In genomic region chr14:51805541-51805940, GRCh38 we compare ENCODE assay signal across 19 cellular contexts. TPM values are rescaled to one million over a fixed set of nuclear protein-coding genes. Genes with fewer than 3 reads are reported as not detected.
A peak's percentile ranks its signal among the peaks of the same experiment; 100 is the strongest.
DNase-seq lines count a peak whose midpoint lies in the region; ATAC-seq and TF ChIP-seq lines count a peak whose summit lies in the region.
"Had no signal": no experiment of that assay in that cellular context is flagged by ENCODE, and none has a peak within 500 bp of the region (broad histone marks: within the 10 kb centered on the region; RNA-seq: fewer than 3 reads in every experiment).

No MANE protein-coding gene starts in this region.

- no peaks in the 10 kb centered on the region for H3K27me3 ChIP-seq in HCT116 (ENCODE audit: insufficient read depth, low read length)
- H3K27me3 ChIP-seq in WERI-Rb-1 (ENCODE audit: insufficient read depth, low read depth, severe bottlenecking), result no peaks in the 10 kb centered on the region
- H3K27me3 ChIP-seq in esophagus muscularis mucosa, result no peaks in the 10 kb centered on the region
- H3K27me3 ChIP-seq: SJCRH30 had no signal

- H3K9me2 ChIP-seq in HCT116 (ENCODE audit: insufficient read depth), result no peaks in the 10 kb centered on the region

- H3K4me1 Mint-ChIP-seq in glutamatergic neuron (ENCODE audit: low read depth, unreplicated experiment), result peaks cover 2% of the 10 kb centered on the region

- peaks cover 2% of the 10 kb centered on the region for H3K27me3 Mint-ChIP-seq in glutamatergic neuron (ENCODE audit: unreplicated experiment)

- H3K4me3 ChIP-seq in HCT116 (replicated peaks in 1 of 2; ENCODE audit: low read depth in 1 of 2, low read length in 2 of 2), result no peak overlapping the region
- H3K4me3 ChIP-seq in WERI-Rb-1 (ENCODE audit: low read depth, low read length), result no peak overlapping the region
- no peak overlapping the region for H3K4me3 ChIP-seq in esophagus muscularis mucosa
- H3K4me3 ChIP-seq: SJCRH30 had no signal

- TF ChIP-seq POLR2A in HCT116 (IDR thresholded peaks at IDR 0.05; ENCODE audit: borderline replicate concordance, extremely low read depth, insufficient read depth, insufficient read length) (no peak), esophagus muscularis mucosa (IDR thresholded peaks at IDR 0.05; ENCODE audit: low read depth) (no peak)

- H3K9me3 ChIP-seq in HCT116 (ENCODE audit: control insufficient read depth in 1 of 2, insufficient read depth in 1 of 2, low read depth in 1 of 2, low read length in 2 of 2) (peaks cover 0 to 9% of the 10 kb centered on the region in 2 experiments; a peak in 1 of 4 replicates), WERI-Rb-1 (ENCODE audit: severe bottlenecking) (peaks cover 3% of the 10 kb centered on the region), esophagus muscularis mucosa (peaks cover 0 to 4% (median 1%) of the 10 kb centered on the region in 4 donors)
- H3K9me3 ChIP-seq: SJCRH30 had no signal

- H3K4me1 ChIP-seq in HCT116 (ENCODE audit: control insufficient read depth in 1 of 2, insufficient read depth in 2 of 2, low read length in 2 of 2) (no peaks in the 10 kb centered on the region), esophagus muscularis mucosa (peaks cover 0 to 17% (median 14%) of the 10 kb centered on the region in 4 donors)
- H3K4me1 ChIP-seq: SJCRH30 had no signal

- no TSS peak for BruUV-seq in HCT116 (replicated peaks; lab: Mats Ljungman, UMichigan)

- CTCF ChIA-PET in HCT116 (lab: Charles Lee), result no interaction called here

- 88% methylated on average over 2 of the region's 2 CpGs for WGBS in esophagus muscularis mucosa

- H2AFZ ChIP-seq in HCT116 (ENCODE audit: low read depth, low read length, poor library complexity, severe bottlenecking), result no peak overlapping the region

- H3K9me3 Mint-ChIP-seq in glutamatergic neuron (ENCODE audit: unreplicated experiment), result peaks cover 6% of the 10 kb centered on the region

- no peak overlapping the region for H3K4me3 Mint-ChIP-seq in glutamatergic neuron (ENCODE audit: unreplicated experiment)

- peak; percentile 91 for ATAC-seq in HCT116

- H4K20me1 ChIP-seq in HCT116 (ENCODE audit: insufficient read depth), result no peaks in the 10 kb centered on the region

- peak; percentile 31; the same call in 1 of the 2 replicates for TF ChIP-seq RAD21 in HCT116 (IDR thresholded peaks at IDR 0.05; ENCODE audit: low read depth)

- no peak overlapping the region for H3K27ac Mint-ChIP-seq in glutamatergic neuron (ENCODE audit: unreplicated experiment)

- H3K79me2 ChIP-seq in HCT116 (ENCODE audit: insufficient read depth, low read length), result no peaks in the 10 kb centered on the region

- TF ChIP-seq CTCF in HCT116 (IDR thresholded peaks at IDR 0.05 in 2 of 3, conservative IDR thresholded peaks at IDR 0.05 in 1 of 3; ENCODE audit: borderline replicate concordance in 1 of 3, insufficient read depth in 1 of 3, low read depth in 2 of 3, low read length in 2 of 3) (peak; percentile 3 to 60 (median 55); a peak in 4 of 6 replicates), WERI-Rb-1 (IDR thresholded peaks at IDR 0.05; ENCODE audit: low read depth, low read length) (peak; percentile 52; the same call in 1 of the 2 replicates), glutamatergic neuron (IDR thresholded peaks at IDR 0.05; ENCODE audit: partially characterized antibody, unreplicated experiment) (no peak), esophagus muscularis mucosa (IDR thresholded peaks at IDR 0.05) (no peak)

- intact Hi-C loops in HCT116 (cut with micrococcal nuclease), result no loop called here
- intact Hi-C loops in esophagus muscularis mucosa (cut with DNase I), result no loop called here

- H3K27ac ChIP-seq in HCT116 (ENCODE audit: low read depth, low read length) (no peak overlapping the region), WERI-Rb-1 (peak overlapping the region; percentile 39), substantia nigra (ENCODE audit: low read depth, low read length, poor library complexity, severe bottlenecking) (no peak overlapping the region), esophagus muscularis mucosa (replicated peaks in 1 of 4) (no peak overlapping the region)
- H3K27ac ChIP-seq: 22Rv1, C4-2B, RWPE1, SJCRH30 had no signal

- RAD21 ChIA-PET in HCT116 (lab: Charles Lee; ENCODE audit: low non-redundant PET in 1 of 2, low total read pairs in 2 of 2, uncharacterized antibody in 2 of 2, unreplicated experiment in 2 of 2), result no interaction called here

- DNase-seq in DMS 273 (lab: John Stamatoyannopoulos, UW; ENCODE audit: unreplicated experiment) (peak; percentile 36), DMS 273 treated with DMSO at 0.1 percent for 48 hours (lab: John Stamatoyannopoulos, UW) (no peak), HCT116 (ENCODE audit: low read depth, low spot score) (no peak), WERI-Rb-1 (peak; percentile 44), glutamatergic neuron (peak; percentile 28), superior temporal gyrus (ENCODE audit: extremely low spot score) (no peak), substantia nigra (lab: John Stamatoyannopoulos, UW) (no peak), esophagus muscularis mucosa (ENCODE audit: extremely low spot score) (no peak)
- DNase-seq: COR-L47, GDM1, KBM-7, NCI-H1092 treated with DMSO at 0.1 percent for 48 hours, NCI-H187, NCI-H2171 treated with DMSO at 0.1 percent for 48 hours, SJCRH30 had no signal

- POLR2A ChIA-PET in HCT116 (lab: Charles Lee), result no interaction called here

- H3K4me2 ChIP-seq in HCT116 (ENCODE audit: low read length), result no peak overlapping the region

- TF ChIP-seq EP300 in esophagus muscularis mucosa (IDR thresholded peaks at IDR 0.05), result no peak

- H3K9ac ChIP-seq in HCT116 (ENCODE audit: low read length), result no peak overlapping the region

- no peaks in the 10 kb centered on the region for H3K36me3 ChIP-seq in HCT116 (ENCODE audit: control insufficient read depth in 1 of 2, insufficient read depth in 2 of 2, low read length in 2 of 2)
- H3K36me3 ChIP-seq in WERI-Rb-1, result no peaks in the 10 kb centered on the region
- no peaks in the 10 kb centered on the region for H3K36me3 ChIP-seq in esophagus muscularis mucosa
- H3K36me3 ChIP-seq: SJCRH30 had no signal

- peaks cover 13% of the 10 kb centered on the region for H3K36me3 Mint-ChIP-seq in glutamatergic neuron (ENCODE audit: unreplicated experiment)

TF ChIP-seq in HCT116, 20 proteins besides CTCF, POLR2A, EP300 and RAD21 (continues in another document):
- TF ChIP-seq JUND (IDR thresholded peaks at IDR 0.05) (no peak), SIN3A (IDR thresholded peaks at IDR 0.05; ENCODE audit: low read depth) (no peak), CBX3 (IDR thresholded peaks at IDR 0.05; ENCODE audit: low read depth) (no peak), POLR2AphosphoS5 (IDR thresholded peaks at IDR 0.05; ENCODE audit: low read depth, low read length) (no peak), ZBTB33 (IDR thresholded peaks at IDR 0.05; ENCODE audit: extremely low read depth, insufficient replicate concordance, low read length) (no peak), REST (IDR thresholded peaks at IDR 0.05; ENCODE audit: low read depth) (no peak), ZNF274 (IDR thresholded peaks at IDR 0.05; ENCODE audit: low read depth, low read length) (no peak), EGR1 (IDR thresholded peaks at IDR 0.05; ENCODE audit: low read depth) (no peak), EZH2 (IDR thresholded peaks at IDR 0.05) (no peak), ELF1 (IDR thresholded peaks at IDR 0.05; ENCODE audit: borderline replicate concordance, low read depth) (no peak), EZH2phosphoT487 (IDR thresholded peaks at IDR 0.05; ENCODE audit: borderline replicate concordance) (no peak), MAX (IDR thresholded peaks at IDR 0.05) (no peak), SP1 (IDR thresholded peaks at IDR 0.05; ENCODE audit: low read depth) (no peak)

RNA-seq across cellular contexts. Expression of gene GNG2, which starts 54.9 kb away (rescaled TPM):
- 0.74 TPM for total RNA-seq in HCT116 (2021; ENCODE audit: unreplicated experiment)
- 0.05 and 0.20 TPM in 2 replicates for polyA plus RNA-seq in HCT116 (2012)
- 245 TPM for total RNA-seq in glutamatergic neuron (ENCODE audit: unreplicated experiment)
- total RNA-seq in esophagus muscularis mucosa, result 10 to 100 TPM; 15.7 to 19.9 (median 17.7) TPM
- total RNA-seq: NCI-H460 had no signal

Comparison
In these comparisons a context has a peak if more than half of its experiments do, and no peak if none do; other contexts are left out.
1. DNase-seq: peak in DMS 273 (single experiment), WERI-Rb-1 (single experiment) and glutamatergic neuron (single experiment); none in DMS 273 treated with DMSO at 0.1 percent for 48 hours (single experiment), HCT116 (single experiment), superior temporal gyrus (single experiment), substantia nigra (0 of 49) and esophagus muscularis mucosa (single experiment).
2. CTCF ChIP-seq: peak in HCT116 (3 of 3) and WERI-Rb-1 (single experiment); none in glutamatergic neuron (single experiment) and esophagus muscularis mucosa (0 of 3).
3. RNA of gene GNG2, which starts 54.9 kb away (total RNA-seq): 245 TPM in glutamatergic neuron (single experiment); 15.7 to 19.9 TPM in esophagus muscularis mucosa and 0.74 TPM in HCT116 (single experiment); every median in the first group is over 10 times any median in the second.